In the genomic region with DNA sequence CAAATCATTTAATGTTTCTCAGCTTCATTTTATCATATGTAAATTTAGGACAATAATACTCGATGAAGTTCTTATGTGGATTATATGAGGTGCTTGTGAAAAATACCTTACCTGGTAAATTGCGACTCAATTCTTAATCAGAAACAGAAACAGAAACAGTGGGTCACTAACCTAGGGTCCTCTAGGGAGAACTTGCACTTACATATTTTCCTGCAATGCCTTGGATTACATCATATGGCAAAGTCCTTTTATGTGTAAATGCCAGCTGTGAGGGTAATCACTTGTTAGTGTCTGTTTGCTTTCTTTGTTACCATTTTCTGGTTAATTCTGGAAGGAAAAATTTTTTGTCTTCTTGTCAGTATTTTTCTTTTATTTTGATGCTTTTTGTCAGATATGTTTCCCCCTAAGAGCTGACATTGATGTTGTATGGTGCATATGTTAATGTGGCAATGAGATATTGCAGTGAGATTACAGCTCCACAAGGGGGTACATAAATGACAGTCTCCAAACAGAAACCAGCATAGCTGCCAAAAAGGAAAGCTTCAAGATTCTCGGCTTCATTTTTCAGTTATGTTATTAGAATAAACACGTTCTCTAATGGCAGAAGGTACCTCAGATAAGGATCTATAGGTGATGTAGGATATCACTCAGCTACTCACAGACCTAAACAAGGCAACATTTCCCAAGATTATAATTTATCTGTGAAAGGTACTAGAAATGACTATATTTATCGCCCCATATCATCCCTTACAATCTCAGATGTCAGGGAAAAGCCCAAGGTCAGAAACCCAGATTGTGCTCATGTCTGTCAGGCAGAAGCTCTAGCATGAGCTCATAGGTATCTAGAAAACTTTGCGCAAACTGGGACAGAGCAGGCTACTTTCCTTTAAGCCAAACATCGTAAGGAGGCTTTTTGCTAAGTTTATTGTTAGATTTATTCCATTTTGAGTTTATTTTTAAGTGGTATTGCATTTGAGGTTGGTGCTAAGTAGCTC, we compare ENCODE assay signal across 9 cellular contexts.
A peak's percentile ranks its signal among the peaks of the same experiment; 100 is the strongest.
DNase-seq lines count a peak whose midpoint lies in the region; ATAC-seq and TF ChIP-seq lines count a peak whose summit lies in the region.
"Had no signal": no experiment of that assay in that cellular context is flagged by ENCODE, and none has a peak within 500 bp of the region (broad histone marks: within the 10 kb centered on the region; RNA-seq: fewer than 3 reads in every experiment).

No MANE protein-coding gene starts in this region.

- no peaks in the 10 kb centered on the region for H3K36me3 ChIP-seq in adrenal gland (replicated peaks in 1 of 2)

- TF ChIP-seq CTCF in adrenal gland (IDR thresholded peaks at IDR 0.05): no peak

- no peaks in the 10 kb centered on the region for H3K36me3 Mint-ChIP-seq in activated naive CD4-positive, alpha-beta T cell treated with anti-CD3 and anti-CD28 coated beads, Interleukin-2, amount 50 U/mL, for 72 hours

- peaks cover 0 to 5% of the 10 kb centered on the region in 2 donors for H3K9me3 Mint-ChIP-seq in activated naive CD4-positive, alpha-beta T cell treated with anti-CD3 and anti-CD28 coated beads, Interleukin-2, amount 50 U/mL, for 72 hours
- H3K9me3 Mint-ChIP-seq in stimulated activated naive CD8-positive, alpha-beta T cell treated with anti-CD3 and anti-CD28 coated beads, Interleukin-15, amount 100 ng/mL, for 72 hours: peaks cover 10 to 11% of the 10 kb centered on the region in 2 donors

- H3K27ac Mint-ChIP-seq in activated naive CD4-positive, alpha-beta T cell treated with anti-CD3 and anti-CD28 coated beads, Interleukin-2, amount 50 U/mL, for 72 hours: no peak overlapping the region
- peak overlapping the region; percentile 20 to 93 for H3K27ac Mint-ChIP-seq in stimulated activated naive CD8-positive, alpha-beta T cell treated with anti-CD3 and anti-CD28 coated beads, Interleukin-15, amount 100 ng/mL, for 72 hours

- H3K4me3 Mint-ChIP-seq in stimulated activated naive CD8-positive, alpha-beta T cell treated with anti-CD3 and anti-CD28 coated beads, Interleukin-15, amount 100 ng/mL, for 72 hours: peak overlapping the region; percentile 25 to 63

- H3K4me1 Mint-ChIP-seq in stimulated activated naive CD8-positive, alpha-beta T cell treated with anti-CD3 and anti-CD28 coated beads, Interleukin-15, amount 100 ng/mL, for 72 hours: peaks cover 45% of the 10 kb centered on the region

- H3K27me3 Mint-ChIP-seq in stimulated activated naive CD8-positive, alpha-beta T cell treated with anti-CD3 and anti-CD28 coated beads, Interleukin-15, amount 100 ng/mL, for 72 hours: no peaks in the 10 kb centered on the region

- intact Hi-C loops in adrenal gland (cut with DNase I): no loop called here
- intact Hi-C loops in sciatic nerve (cut with DNase I): no loop called here

- H3K27me3 ChIP-seq in adrenal gland: no peaks in the 10 kb centered on the region

- H3K4me1 ChIP-seq in adrenal gland (replicated peaks in 1 of 2): peaks cover 0 to 8% of the 10 kb centered on the region in 2 donors

- TF ChIP-seq POLR2A in adrenal gland (IDR thresholded peaks at IDR 0.05): no peak

- peak; percentile 60 to 85 for ATAC-seq in activated naive CD4-positive, alpha-beta T cell treated with anti-CD3 and anti-CD28 coated beads, Interleukin-2, amount 50 U/mL, for 72 hours
- ATAC-seq in HG03175 (IDR thresholded peaks at IDR 0.05; ENCODE audit: unreplicated experiment) (peak; percentile 69), sciatic nerve (no peak)
- peak; percentile 94 for ATAC-seq in stimulated activated naive CD8-positive, alpha-beta T cell treated with anti-CD3 and anti-CD28 coated beads, Interleukin-15, amount 100 ng/mL, for 72 hours
- ATAC-seq: Panc1 had no signal

- no peak for DNase-seq in activated naive CD4-positive, alpha-beta T cell treated with anti-CD3 and anti-CD28 coated beads, Interleukin-2, amount 50 U/mL, for 72 hours (ENCODE audit: low spot score in 2 of 2)
- DNase-seq in activated naive CD4-positive, alpha-beta T cell treated with anti-CD3 and anti-CD28 coated beads, Interleukin-2, amount 50 U/mL, for 16 hours: no peak
- DNase-seq in adrenal gland (peak in 4 of 7 donors; percentile 10 to 42 (median 16)), sciatic nerve (ENCODE audit: low spot score) (no peak), NCI-H1436 treated with DMSO at 0.1 percent for 48 hours (lab: John Stamatoyannopoulos, UW) (no peak)
- peak in 1 of 2 donors; percentile 30 for DNase-seq in stimulated activated naive CD8-positive, alpha-beta T cell treated with anti-CD3 and anti-CD28 coated beads, Interleukin-15, amount 100 ng/mL, for 72 hours
- no peak for DNase-seq in activated CD4-positive, alpha-beta T cell treated with anti-CD3 and anti-CD28 coated beads for 4 hours

- H3K9me3 ChIP-seq in adrenal gland (replicated peaks in 1 of 3): no peaks in the 10 kb centered on the region

- H3K4me3 ChIP-seq in adrenal gland: peak overlapping the region in 1 of 4 donors; percentile 9

- WGBS in adrenal gland, 4 donors: 46 to 51% (median 48%) methylated on average over 7 of the region's 7 CpGs

- no peak overlapping the region for H3K27ac ChIP-seq in adrenal gland

Comparison
In these comparisons a context has a peak if more than half of its experiments do, and no peak if none do; other contexts are left out.
1. DNase-seq: peak in adrenal gland (4 of 7); none in activated naive CD4-positive, alpha-beta T cell treated with anti-CD3 and anti-CD28 coated beads, Interleukin-2, amount 50 U/mL, for 72 hours (0 of 2), activated naive CD4-positive, alpha-beta T cell treated with anti-CD3 and anti-CD28 coated beads, Interleukin-2, amount 50 U/mL, for 16 hours (single experiment), sciatic nerve (single experiment), NCI-H1436 treated with DMSO at 0.1 percent for 48 hours (single experiment) and activated CD4-positive, alpha-beta T cell treated with anti-CD3 and anti-CD28 coated beads for 4 hours (0 of 2).
2. H3K27ac Mint-ChIP-seq: peak in stimulated activated naive CD8-positive, alpha-beta T cell treated with anti-CD3 and anti-CD28 coated beads, Interleukin-15, amount 100 ng/mL, for 72 hours (2 of 2); none in activated naive CD4-positive, alpha-beta T cell treated with anti-CD3 and anti-CD28 coated beads, Interleukin-2, amount 50 U/mL, for 72 hours (0 of 2).